In the genomic region with DNA sequence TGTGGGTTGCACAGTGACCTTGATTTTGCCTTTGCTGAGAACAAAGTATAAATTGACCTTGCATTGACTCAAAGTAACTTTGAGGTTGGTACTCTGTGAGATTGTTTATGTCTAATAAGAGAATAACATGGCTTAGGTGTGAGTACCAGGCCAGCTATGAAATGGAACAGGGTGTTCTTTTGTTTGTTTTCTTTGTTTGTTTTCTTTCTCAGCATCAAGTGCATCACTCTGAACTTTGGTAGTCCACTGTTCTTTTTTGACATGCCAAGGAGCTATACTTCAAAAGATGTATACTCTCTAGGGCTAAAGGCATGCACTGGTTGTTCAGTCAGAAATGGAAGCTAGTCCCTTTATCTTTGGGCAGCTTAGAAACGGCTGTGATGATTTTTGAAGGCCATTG, we compare ENCODE assay signal across 35 cellular contexts. TPM values are rescaled to one million over a fixed set of nuclear protein-coding genes. Genes with fewer than 3 reads are reported as not detected.
"Had no signal": no experiment of that assay in that cellular context is flagged by ENCODE, and none has a peak within 500 bp of the region (broad histone marks: within the 10 kb centered on the region; RNA-seq: fewer than 3 reads in every experiment).

No MANE protein-coding gene starts in this region.

- H3K36me3 ChIP-seq: esophagus muscularis mucosa, heart right ventricle, neural progenitor cell, prostate gland, thoracic aorta, tibial nerve, upper lobe of left lung had no signal

- H3K27me3 Mint-ChIP-seq: memory B cell; stimulated activated naive B cell treated with anti-CD40 and anti-IgM and Interleukin-4, amounts not matched to agents 10 μg/mL and 1 μg/mL and 100 μg/mL, for 72 hours; stimulated activated naive CD8-positive, alpha-beta T cell treated with anti-CD3 and anti-CD28 coated beads, Interleukin-15, Interleukin-2, amounts not matched to agents 100 ng/mL and 50 ng/mL, for 24 hours had no signal

- H3K4me3 ChIP-seq: dorsolateral prefrontal cortex, esophagus muscularis mucosa, heart right ventricle, lung, neural progenitor cell, prostate gland, thoracic aorta, tibial nerve, upper lobe of left lung had no signal

- H3K4me3 Mint-ChIP-seq: endodermal cell; memory B cell; mesothelial cell of epicardium; nephron; neural progenitor cell; stimulated activated naive B cell treated with anti-CD40 and anti-IgM and Interleukin-4, amounts not matched to agents 10 μg/mL and 1 μg/mL and 100 μg/mL, for 72 hours; stimulated activated naive CD8-positive, alpha-beta T cell treated with anti-CD3 and anti-CD28 coated beads, Interleukin-15, Interleukin-2, amounts not matched to agents 100 ng/mL and 50 ng/mL, for 24 hours had no signal

- H3K27ac ChIP-seq: dorsolateral prefrontal cortex, esophagus muscularis mucosa, foreskin keratinocyte, heart right ventricle, neural progenitor cell, prostate gland, thoracic aorta, tibial nerve, upper lobe of left lung had no signal

- H3K9me3 Mint-ChIP-seq: memory B cell; mesothelial cell of epicardium; naive thymus-derived CD4-positive, alpha-beta T cell; nephron; neural progenitor cell; stimulated activated naive B cell treated with anti-CD40 and anti-IgM and Interleukin-4, amounts not matched to agents 10 μg/mL and 1 μg/mL and 100 μg/mL, for 72 hours; stimulated activated naive CD8-positive, alpha-beta T cell treated with anti-CD3 and anti-CD28 coated beads, Interleukin-15, Interleukin-2, amounts not matched to agents 100 ng/mL and 50 ng/mL, for 24 hours had no signal

- ATAC-seq: foreskin keratinocyte; heart right ventricle; left colon; left ventricle myocardium superior; naive thymus-derived CD4-positive, alpha-beta T cell; right cardiac atrium; stimulated activated naive B cell treated with anti-CD40 and anti-IgM and Interleukin-4, amounts not matched to agents 10 μg/mL and 1 μg/mL and 100 μg/mL, for 72 hours had no signal

- H3K27me3 ChIP-seq: dorsolateral prefrontal cortex, esophagus muscularis mucosa, foreskin keratinocyte, heart right ventricle, neural progenitor cell, tibial nerve, upper lobe of left lung had no signal

- H3K4me1 ChIP-seq: esophagus muscularis mucosa, foreskin keratinocyte, neural progenitor cell, prostate gland, tibial nerve, upper lobe of left lung had no signal

- DNase-seq: cerebellar nuclear complex; dorsolateral prefrontal cortex; effector CD4-positive, alpha-beta T cell; endodermal cell; foreskin keratinocyte; glutamatergic neuron; heart right ventricle; hippocampal formation; islet precursor cell; kidney glomerular epithelial cell; left colon; left ventricle myocardium superior; naive thymus-derived CD4-positive, alpha-beta T cell; right cardiac atrium; small intestine; stimulated activated CD4-positive, alpha-beta T cell treated with anti-CD3 and anti-CD28 coated beads, Interleukin-15, amount 100 ng/mL, for 24 hours; stimulated activated CD4-positive, alpha-beta T cell treated with anti-CD3 and anti-CD28 coated beads, Interleukin-2, amount 100 ng/mL, for 48 hours; stimulated activated naive B cell treated with anti-CD40 and anti-IgM and Interleukin-4, amounts not matched to agents 10 μg/mL and 1 μg/mL and 100 μg/mL, for 72 hours; upper lobe of left lung had no signal

- H3K27ac Mint-ChIP-seq: endodermal cell; memory B cell; mesothelial cell of epicardium; naive thymus-derived CD4-positive, alpha-beta T cell; nephron; neural progenitor cell; stimulated activated naive B cell treated with anti-CD40 and anti-IgM and Interleukin-4, amounts not matched to agents 10 μg/mL and 1 μg/mL and 100 μg/mL, for 72 hours; stimulated activated naive CD8-positive, alpha-beta T cell treated with anti-CD3 and anti-CD28 coated beads, Interleukin-15, Interleukin-2, amounts not matched to agents 100 ng/mL and 50 ng/mL, for 24 hours had no signal

- H3K36me3 Mint-ChIP-seq: memory B cell; mesothelial cell of epicardium; naive thymus-derived CD4-positive, alpha-beta T cell; neural progenitor cell; stimulated activated naive B cell treated with anti-CD40 and anti-IgM and Interleukin-4, amounts not matched to agents 10 μg/mL and 1 μg/mL and 100 μg/mL, for 72 hours had no signal

- H3K4me1 Mint-ChIP-seq: mesothelial cell of epicardium; nephron; neural progenitor cell; stimulated activated naive B cell treated with anti-CD40 and anti-IgM and Interleukin-4, amounts not matched to agents 10 μg/mL and 1 μg/mL and 100 μg/mL, for 72 hours had no signal

- H3K9ac ChIP-seq: neural progenitor cell had no signal

- H3K9me3 ChIP-seq: esophagus muscularis mucosa, heart right ventricle, prostate gland, thoracic aorta, tibial nerve, upper lobe of left lung had no signal

- FAIRE-seq: colon, small intestine, urothelium cell line had no signal

- H3K4me2 ChIP-seq: neural progenitor cell had no signal

RNA-seq across cellular contexts. Expression of a gene that starts 5.1 kb away (rescaled TPM):
- total RNA-seq: epithelial cell of proximal tubule; fibroblast of lung; foreskin keratinocyte; naive thymus-derived CD4-positive, alpha-beta T cell; osteoblast; renal cortical epithelial cell; thoracic aorta had no signal
- polyA plus RNA-seq: fibroblast of lung; foreskin keratinocyte; naive thymus-derived CD4-positive, alpha-beta T cell had no signal

RNA-seq across cellular contexts. Expression of a gene that starts 43.3 kb away (rescaled TPM):
- total RNA-seq: endodermal cell, fibroblast of lung, foreskin keratinocyte, osteoblast, renal cortical epithelial cell had no signal
- polyA plus RNA-seq: fibroblast of lung; naive thymus-derived CD4-positive, alpha-beta T cell had no signal
